Comparison of ENCODE assay signal across 31 cellular contexts in the genomic region with DNA sequence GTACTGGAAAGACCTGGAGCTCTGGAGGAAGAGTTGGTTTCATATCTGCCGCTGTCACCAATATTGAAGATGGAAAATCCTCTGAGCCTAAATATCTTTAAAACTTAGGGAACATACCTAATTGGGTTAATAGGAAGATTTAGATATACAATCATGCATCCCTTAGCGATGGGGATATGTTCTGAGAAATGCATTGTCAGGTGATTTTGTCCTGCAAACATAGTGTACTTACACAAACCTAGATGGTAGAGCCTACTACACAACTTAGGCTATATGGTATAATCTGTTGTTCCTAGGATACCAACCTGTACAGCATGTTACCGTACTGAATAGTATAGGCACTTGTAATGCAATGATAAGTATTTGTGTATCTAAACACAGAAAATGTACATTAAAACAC. TPM values are rescaled to one million over a fixed set of nuclear protein-coding genes. Genes with fewer than 3 reads are reported as not detected.
"Had no signal": no experiment of that assay in that cellular context is flagged by ENCODE, and none has a peak within 500 bp of the region (broad histone marks: within the 10 kb centered on the region; RNA-seq: fewer than 3 reads in every experiment).

No MANE protein-coding gene starts in this region.

- H3K4me1 ChIP-seq: foreskin keratinocyte had no signal

- H3K27me3 ChIP-seq: adrenal gland, body of pancreas, esophagus muscularis mucosa, foreskin keratinocyte, gastroesophageal sphincter had no signal

- H3K27ac ChIP-seq: adrenal gland, body of pancreas, esophagus muscularis mucosa, foreskin keratinocyte, gastroesophageal sphincter had no signal

- H3K4me3 ChIP-seq: adrenal gland, body of pancreas, esophagus muscularis mucosa, gastroesophageal sphincter had no signal

- FAIRE-seq: colon had no signal

- DNase-seq: activated CD4-positive, alpha-beta memory T cell treated with anti-CD3 and anti-CD28 coated beads for 36 hours; activated CD4-positive, alpha-beta T cell treated with anti-CD3 and anti-CD28 coated beads for 36 hours; activated CD4-positive, alpha-beta T cell treated with anti-CD3 and anti-CD28 coated beads, Interleukin-2, amount 10 ng/mL, durations not matched to agents 24 days and 14 days; activated CD4-positive, CD25-positive, alpha-beta regulatory T cell; activated CD4-positive, CD25-positive, alpha-beta regulatory T cell treated with anti-CD3 and anti-CD28 coated beads, Interleukin-2, amount 50 U/mL, for 72 hours; activated CD8-positive, alpha-beta memory T cell treated with anti-CD3 and anti-CD28 coated beads, Interleukin-2, amount 10 ng/mL, durations not matched to agents 7 days and 5 days; activated CD8-positive, alpha-beta memory T cell treated with anti-CD3 and anti-CD28 coated beads, Interleukin-2, amount 50 U/mL, for 4 hours; activated CD8-positive, alpha-beta T cell treated with anti-CD3 and anti-CD28 coated beads, Interleukin-2, amount 10 ng/mL, durations not matched to agents 7 days and 5 days; activated effector memory CD4-positive, alpha-beta T cell treated with anti-CD3 and anti-CD28 coated beads, Interleukin-2, amount 50 U/mL, for 16 hours; activated naive CD4-positive, alpha-beta T cell treated with anti-CD3 and anti-CD28 coated beads for 36 hours; activated naive CD8-positive, alpha-beta T cell treated with anti-CD3 and anti-CD28 coated beads for 36 hours; activated naive CD8-positive, alpha-beta T cell treated with anti-CD3 and anti-CD28 coated beads, Interleukin-2, amount 50 U/mL, for 24 hours; activated T-cell treated with anti-CD3 and anti-CD28 coated beads, Interleukin-2, amount 50 U/mL, for 24 hours; adrenal gland; amygdala; aorta; body of pancreas; caudate nucleus; cortex of kidney; dermis blood vessel endothelial cell; effector CD4-positive, alpha-beta T cell; effector memory CD8-positive, alpha-beta T cell; erythroblast; foreskin keratinocyte; T-helper 2 cell had no signal

- H3K9me3 ChIP-seq: adrenal gland, body of pancreas, esophagus muscularis mucosa, gastroesophageal sphincter had no signal

- ATAC-seq: activated CD4-positive, alpha-beta T cell treated with anti-CD3 and anti-CD28 coated beads for 36 hours; activated CD8-positive, alpha-beta memory T cell treated with anti-CD3 and anti-CD28 coated beads, Interleukin-2, amount 10 ng/mL, durations not matched to agents 7 days and 5 days; activated CD8-positive, alpha-beta T cell treated with anti-CD3 and anti-CD28 coated beads, Interleukin-2, amount 10 ng/mL, durations not matched to agents 7 days and 5 days; activated naive CD8-positive, alpha-beta T cell treated with anti-CD3 and anti-CD28 coated beads, Interleukin-2, amount 50 U/mL, for 24 hours; body of pancreas; effector memory CD8-positive, alpha-beta T cell; foreskin keratinocyte; gastroesophageal sphincter had no signal

RNA-seq across cellular contexts. Expression of a gene that starts 52.7 kb away (rescaled TPM):
- total RNA-seq: activated CD4-positive, alpha-beta memory T cell treated with anti-CD3 and anti-CD28 coated beads for 36 hours; activated CD8-positive, alpha-beta memory T cell treated with anti-CD3 and anti-CD28 coated beads for 36 hours; activated CD8-positive, alpha-beta memory T cell treated with anti-CD3 and anti-CD28 coated beads, Interleukin-2, amount 10 ng/mL, durations not matched to agents 7 days and 5 days; activated CD8-positive, alpha-beta T cell treated with anti-CD3 and anti-CD28 coated beads, Interleukin-2, amount 10 ng/mL, durations not matched to agents 7 days and 5 days; activated naive CD4-positive, alpha-beta T cell treated with anti-CD3 and anti-CD28 coated beads for 36 hours; activated T-helper 2 cell treated with anti-CD3 and anti-CD28 coated beads, Interferon-gamma antibody, Interleukin-2, Interleukin-4, amounts not matched to agents 10 μg/mL and 5 μg/mL and 100 μg/mL, durations not matched to agents 14 hours and 24 hours and 36 hours; aorta; foreskin keratinocyte; T-helper 1 cell treated with Interleukin-12 subunit alpha and Interleukin-12 subunit beta and Interleukin-4 antibody, amounts not matched to agents 30 ng/mL and 1 ng/mL, for 36 hours had no signal
- polyA plus RNA-seq: aorta, foreskin keratinocyte had no signal
